In genomic region chr4:144022760-144023405, GRCh38 we compare ENCODE assay signal across 4 cellular contexts. TPM values are rescaled to one million over a fixed set of nuclear protein-coding genes. Genes with fewer than 3 reads are reported as not detected.
"Had no signal": no experiment of that assay in that cellular context is flagged by ENCODE, and none has a peak within 500 bp of the region (broad histone marks: within the 10 kb centered on the region; RNA-seq: fewer than 3 reads in every experiment).

No MANE protein-coding gene starts in this region.

RNA-seq across cellular contexts. Expression of gene GYPB, which starts 3.7 kb away (rescaled TPM):
- total RNA-seq: LHCN-M2, M059J, MCF 10A, NCI-H460 had no signal
